In the genomic region with DNA sequence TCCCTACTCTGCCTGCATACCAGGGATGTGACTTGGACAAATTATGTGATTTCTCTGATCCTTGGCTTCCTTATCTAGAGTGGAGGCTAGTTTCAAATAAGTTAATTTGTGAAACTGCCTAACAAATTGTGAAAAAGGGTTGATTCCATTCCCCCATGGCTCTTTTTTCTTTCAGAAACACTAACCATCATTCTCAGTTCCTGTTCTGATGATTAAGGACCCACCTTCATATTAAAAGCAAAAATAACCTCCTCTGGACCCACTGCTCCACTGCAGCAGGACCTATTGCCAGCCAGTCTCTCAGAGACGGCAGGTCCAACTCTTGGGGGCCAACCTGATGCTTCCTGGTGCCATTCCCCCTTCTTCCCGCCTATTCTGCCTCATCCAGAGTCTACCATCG, we compare ENCODE assay signal across 3 cellular contexts.
TF ChIP-seq lines count a peak whose summit lies in the region.

No MANE protein-coding gene starts in this region.

TF ChIP-seq in GM12891, 5 proteins besides CTCF, POLR2A, EP300 and RAD21:
- no peak for TF ChIP-seq PAX5 (IDR thresholded peaks at IDR 0.05; ENCODE audit: insufficient read depth, low read length, severe bottlenecking)
- TF ChIP-seq SPI1 (IDR thresholded peaks at IDR 0.05; ENCODE audit: low read depth, low read length): peak; percentile 87
TF ChIP-seq in GM12891: peak in this region for 1.

TF ChIP-seq in IMR-90, 13 proteins besides CTCF, POLR2A, EP300 and RAD21:
- TF ChIP-seq RCOR1 (IDR thresholded peaks at IDR 0.05; ENCODE audit: insufficient replicate concordance, low read length) (no peak), CHD1 (IDR thresholded peaks at IDR 0.05; ENCODE audit: low read depth, low read length) (no peak), SMC3 (IDR thresholded peaks at IDR 0.05; ENCODE audit: low read depth, low read length) (no peak), MXI1 (IDR thresholded peaks at IDR 0.05; ENCODE audit: borderline replicate concordance, low read depth, low read length) (no peak), NFE2L2 (IDR thresholded peaks at IDR 0.05; ENCODE audit: low read depth, low read length) (no peak), BHLHE40 (IDR thresholded peaks at IDR 0.05; ENCODE audit: low read depth, low read length) (no peak)

TF ChIP-seq in H1, 55 proteins besides CTCF, POLR2A, EP300 and RAD21:
- TF ChIP-seq, protein P1, sequence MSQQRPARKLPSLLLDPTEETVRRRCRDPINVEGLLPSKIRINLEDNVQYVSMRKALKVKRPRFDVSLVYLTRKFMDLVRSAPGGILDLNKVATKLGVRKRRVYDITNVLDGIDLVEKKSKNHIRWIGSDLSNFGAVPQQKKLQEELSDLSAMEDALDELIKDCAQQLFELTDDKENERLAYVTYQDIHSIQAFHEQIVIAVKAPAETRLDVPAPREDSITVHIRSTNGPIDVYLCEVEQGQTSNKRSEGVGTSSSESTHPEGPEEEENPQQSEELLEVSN (IDR thresholded peaks at IDR 0.05): 0 out of 2 replicates have a peak, but pooled peaks have one; percentile 18
- no peak for TF ChIP-seq CBX8 (IDR thresholded peaks at IDR 0.05; ENCODE audit: borderline replicate concordance, low read depth, low read length)
